ENCODE assay signal across 9 cellular contexts in the genomic region with DNA sequence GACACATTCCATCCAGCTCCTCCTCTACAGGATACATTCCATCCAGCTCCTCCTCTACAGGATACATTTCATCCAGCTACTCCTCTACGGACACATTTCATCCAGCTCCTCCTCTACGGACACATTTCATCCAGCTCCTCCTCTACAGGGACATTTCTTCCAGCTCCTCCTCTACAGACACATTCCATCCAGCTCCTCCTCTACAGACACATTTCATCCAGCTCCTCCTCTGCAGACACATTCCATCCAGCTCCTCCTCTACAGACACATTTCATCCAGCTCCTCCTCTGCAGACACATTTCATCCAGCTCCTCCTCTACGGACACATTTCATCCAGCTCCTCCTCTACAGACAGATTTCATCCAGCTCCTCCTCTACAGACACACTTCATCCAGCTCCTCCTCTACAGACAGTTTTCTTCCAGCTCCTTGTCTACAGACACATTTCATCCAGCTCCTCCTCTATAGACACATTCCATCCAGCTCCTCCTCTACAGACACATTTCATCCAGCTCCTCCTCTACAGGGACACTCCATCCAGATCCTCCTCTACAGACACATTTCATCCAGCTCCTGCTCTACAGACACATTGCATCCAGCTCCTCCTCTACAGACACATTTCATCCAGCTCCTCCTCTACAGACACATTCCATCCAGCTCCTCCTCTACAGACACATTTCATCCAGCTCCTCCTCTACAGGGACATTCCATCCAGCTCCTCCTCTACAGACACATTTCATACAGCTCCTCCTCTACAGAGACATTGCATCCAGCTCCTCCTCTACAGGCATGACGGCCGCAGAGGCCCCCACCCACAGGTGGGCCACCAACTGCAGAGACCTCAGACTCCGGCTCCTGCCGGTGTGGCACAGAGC. TPM values are rescaled to one million over a fixed set of nuclear protein-coding genes. Genes with fewer than 3 reads are reported as not detected.
DNase-seq lines count a peak whose midpoint lies in the region; ATAC-seq, FAIRE-seq and TF ChIP-seq lines count a peak whose summit lies in the region.
"Not testable (repeated sequence)": the region's sequence is repeated elsewhere in the genome, so short reads cannot be mapped to it uniquely, and the experiment has no call there.
"Had no signal": no experiment of that assay in that cellular context is flagged by ENCODE, and none has a peak within 500 bp of the region (broad histone marks: within the 10 kb centered on the region; RNA-seq: fewer than 3 reads in every experiment).

No MANE protein-coding gene starts in this region.

- H4K20me1 ChIP-seq in smooth muscle cell (ENCODE audit: low read depth): not testable (repeated sequence)

- H3K27me3 Mint-ChIP-seq in activated CD4-positive, alpha-beta T cell treated with anti-CD3 and anti-CD28 coated beads, Interleukin-2, amount 10 ng/mL, durations not matched to agents 7 days and 5 days; memory B cell: not testable (repeated sequence)

- not testable (repeated sequence) for H3K4me1 ChIP-seq in A673 (ENCODE audit: insufficient read depth, low read length, poor library complexity, severe bottlenecking); smooth muscle cell (ENCODE audit: low read depth)

- POLR2A ChIA-PET in A673 (lab: Charles Lee; ENCODE audit: low non-redundant PET); activated CD4-positive, alpha-beta T cell treated with anti-CD3 and anti-CD28 coated beads, Interleukin-2, amount 10 ng/mL, durations not matched to agents 7 days and 5 days (lab: Charles Lee): not testable (repeated sequence)

- not testable (repeated sequence) for H2AFZ ChIP-seq in smooth muscle cell (ENCODE audit: low read depth)

- not testable (repeated sequence) for FAIRE-seq in bronchial epithelial cell (lab: Jason Lieb, UNC)

- TF ChIP-seq CTCF in A673 (conservative IDR thresholded peaks at IDR 0.05; ENCODE audit: low read depth, low read length); bronchial epithelial cell (IDR thresholded peaks at IDR 0.05; ENCODE audit: insufficient read depth, low read length, severe bottlenecking); fibroblast of pulmonary artery (IDR thresholded peaks at IDR 0.05; ENCODE audit: low read length, missing control alignments); smooth muscle cell (IDR thresholded peaks at IDR 0.05; ENCODE audit: borderline replicate concordance, insufficient read depth, poor library complexity, severe bottlenecking): not testable (repeated sequence)

- H3K27me3 ChIP-seq in A673 (replicated peaks; ENCODE audit: insufficient read depth, low read depth, low read length, poor library complexity); bronchial epithelial cell (ENCODE audit: control insufficient read depth, insufficient read depth, low read length); smooth muscle cell (ENCODE audit: low read depth): not testable (repeated sequence)

- CTCF ChIA-PET in A673 (lab: Charles Lee): not testable (repeated sequence)
- CTCF ChIA-PET in activated CD4-positive, alpha-beta T cell treated with anti-CD3 and anti-CD28 coated beads, Interleukin-2, amount 10 ng/mL, durations not matched to agents 7 days and 5 days (lab: Charles Lee): interaction anchor here (0.9 to 1.6 kb wide), 2 partner anchors 9 to 12 kb away, joined by 3 to 4 read pairs; no protein-coding TSS in a partner anchor

- not testable (repeated sequence) for H3K9me3 ChIP-seq in A673 (ENCODE audit: low read depth, low read length, poor library complexity, severe bottlenecking); smooth muscle cell (replicated peaks; ENCODE audit: low read depth)

- peak overlapping the region; percentile 62 for H3K9ac ChIP-seq in smooth muscle cell (ENCODE audit: low read depth)

- H3K9me3 Mint-ChIP-seq in activated CD4-positive, alpha-beta T cell treated with anti-CD3 and anti-CD28 coated beads, Interleukin-2, amount 10 ng/mL, durations not matched to agents 7 days and 5 days; memory B cell: not testable (repeated sequence)

- H3K36me3 Mint-ChIP-seq in activated CD4-positive, alpha-beta T cell treated with anti-CD3 and anti-CD28 coated beads, Interleukin-2, amount 10 ng/mL, durations not matched to agents 7 days and 5 days (ENCODE audit: low read depth): peaks cover 25% of the 10 kb centered on the region
- H3K36me3 Mint-ChIP-seq in memory B cell: peaks cover 34% of the 10 kb centered on the region

- H3K27ac ChIP-seq in A673 (ENCODE audit: low read depth, low read length, poor library complexity, severe bottlenecking) (peak overlapping the region; percentile 75), smooth muscle cell (ENCODE audit: low read depth) (peak overlapping the region; percentile 90)

- peaks cover 34% of the 10 kb centered on the region for H3K36me3 ChIP-seq in A673 (ENCODE audit: insufficient read depth, low read length, poor library complexity, severe bottlenecking)
- peaks cover 28% of the 10 kb centered on the region for H3K36me3 ChIP-seq in bronchial epithelial cell (ENCODE audit: control insufficient read depth, insufficient read depth, low read length)
- not testable (repeated sequence) for H3K36me3 ChIP-seq in smooth muscle cell (ENCODE audit: low read depth)

- 85% methylated on average over 7 of the region's 7 CpGs for WGBS in smooth muscle cell (ENCODE audit: low lambda C conversion rate)

- H3K4me3 ChIP-seq in A673 (ENCODE audit: low read depth, low read length, poor library complexity, severe bottlenecking); bronchial epithelial cell (ENCODE audit: low read depth, low read length); fibroblast of pulmonary artery (replicated peaks; ENCODE audit: low read depth, low read length); smooth muscle cell: not testable (repeated sequence)

- H3K79me2 ChIP-seq in smooth muscle cell (ENCODE audit: low read depth): not testable (repeated sequence)

- H3F3A ChIP-seq in smooth muscle cell (ENCODE audit: low read depth): peaks cover 21% of the 10 kb centered on the region

- H3K4me3 Mint-ChIP-seq in activated CD4-positive, alpha-beta T cell treated with anti-CD3 and anti-CD28 coated beads, Interleukin-2, amount 10 ng/mL, durations not matched to agents 7 days and 5 days; memory B cell: not testable (repeated sequence)

- H3K27ac Mint-ChIP-seq in activated CD4-positive, alpha-beta T cell treated with anti-CD3 and anti-CD28 coated beads, Interleukin-2, amount 10 ng/mL, durations not matched to agents 7 days and 5 days: peak overlapping the region; percentile 80
- peak overlapping the region; percentile 39 for H3K27ac Mint-ChIP-seq in memory B cell

- intact Hi-C loops in A673 (cut with micrococcal nuclease; ENCODE audit: unreplicated experiment): not testable (repeated sequence)

- not testable (repeated sequence) for ATAC-seq in memory B cell (ENCODE audit: low read depth)

- BruUV-seq in A673 (replicated peaks; lab: Mats Ljungman, UMichigan): not testable (repeated sequence)

- not testable (repeated sequence) for H3K4me1 Mint-ChIP-seq in activated CD4-positive, alpha-beta T cell treated with anti-CD3 and anti-CD28 coated beads, Interleukin-2, amount 10 ng/mL, durations not matched to agents 7 days and 5 days
- peaks cover 28% of the 10 kb centered on the region for H3K4me1 Mint-ChIP-seq in memory B cell

- not testable (repeated sequence) for H3K4me2 ChIP-seq in smooth muscle cell

- DNase-seq in A673 (ENCODE audit: low spot score) (peak; percentile 43), H4 (ENCODE audit: low spot score) (peak; percentile 49), NCI-H226 (peak; percentile 70), bronchial epithelial cell (ENCODE audit: low read depth) (peak; percentile 70), fibroblast of pulmonary artery (ENCODE audit: low read depth) (peak; percentile 59)
- not testable (repeated sequence) for DNase-seq in activated CD4-positive, alpha-beta T cell treated with anti-CD3 and anti-CD28 coated beads, Interleukin-2, amount 10 ng/mL, durations not matched to agents 7 days and 5 days; memory B cell (ENCODE audit: low spot score in 2 of 2); smooth muscle cell (lab: John Stamatoyannopoulos, UW; ENCODE audit: unreplicated experiment)

RNA-seq across cellular contexts. Expression of a gene that starts 16.4 kb away (rescaled TPM):
- 128 and 146 TPM in 2 replicates for total RNA-seq in A673 (2021)
- total RNA-seq in H4 (2014; rRNA removed; shearing (Covaris generic)): 196 and 214 TPM in 2 replicates
- total RNA-seq in activated CD4-positive, alpha-beta T cell treated with anti-CD3 and anti-CD28 coated beads, Interleukin-2, amount 10 ng/mL, durations not matched to agents 7 days and 5 days: 100 to 1,000 TPM; 122 to 123 TPM
- 314 and 364 TPM in 2 replicates for total RNA-seq in bronchial epithelial cell
- 86.3 and 127 TPM in 2 replicates for total RNA-seq in smooth muscle cell
- polyA plus RNA-seq in smooth muscle cell: 125 and 135 TPM in 2 replicates

RNA-seq across cellular contexts. Expression of a gene that starts 33.6 kb away (rescaled TPM):
- total RNA-seq in A673 (2021) (14.2 and 17.1 TPM in 2 replicates), bronchial epithelial cell (under 0.01 TPM in 1 of 2 replicates, not detected in the other), smooth muscle cell (not detected in 2 replicates)
- 0.04 and 0.23 TPM in 2 replicates for total RNA-seq in H4 (2014; rRNA removed; shearing (Covaris generic))
- total RNA-seq in activated CD4-positive, alpha-beta T cell treated with anti-CD3 and anti-CD28 coated beads, Interleukin-2, amount 10 ng/mL, durations not matched to agents 7 days and 5 days: 1 to 10 TPM; 3.4 to 5.6 TPM
- polyA plus RNA-seq in smooth muscle cell: not detected in 2 replicates
- total RNA-seq: epithelial cell of proximal tubule had no signal
